In genomic region chrX:6226646-6227444, GRCh38 we compare ENCODE assay signal across 8 cellular contexts. TPM values are rescaled to one million over a fixed set of nuclear protein-coding genes. Genes with fewer than 3 reads are reported as not detected.
DNase-seq lines count a peak whose midpoint lies in the region; ATAC-seq and TF ChIP-seq lines count a peak whose summit lies in the region.

No MANE protein-coding gene starts in this region.

- intact Hi-C loops in prostate gland (cut with DNase I): no loop called here

- TF ChIP-seq CTCF in retinal pigment epithelial cell (conservative IDR thresholded peaks at IDR 0.05; ENCODE audit: low read depth, low read length) (no peak), prostate gland (IDR thresholded peaks at IDR 0.05) (no peak)

- H3K4me3 ChIP-seq in iPS DF 6.9 (ENCODE audit: low read length) (peak overlapping the region; percentile 98), retinal pigment epithelial cell (ENCODE audit: low read length) (peak overlapping the region; percentile 50), prostate gland (peak overlapping the region in 1 of 2 donors; percentile 15)

- H3K9me3 ChIP-seq in iPS DF 6.9 (ENCODE audit: control insufficient read depth, insufficient read depth, low read length) (no peaks in the 10 kb centered on the region), prostate gland (no peaks in the 10 kb centered on the region)

- H3K27me3 ChIP-seq in iPS DF 6.9 (ENCODE audit: control insufficient read depth, insufficient read depth, low read length): no peaks in the 10 kb centered on the region
- no peaks in the 10 kb centered on the region for H3K27me3 ChIP-seq in prostate gland (replicated peaks; ENCODE audit: insufficient read depth)

- ATAC-seq in GM19372 (IDR thresholded peaks at IDR 0.05; ENCODE audit: low read depth, unreplicated experiment) (peak; percentile 24), GM21360 (IDR thresholded peaks at IDR 0.05; ENCODE audit: unreplicated experiment) (no peak), HG02610 (IDR thresholded peaks at IDR 0.05; ENCODE audit: unreplicated experiment) (no peak)

- H3K27ac ChIP-seq in iPS DF 6.9 (ENCODE audit: low read length): no peak overlapping the region
- no peak overlapping the region for H3K27ac ChIP-seq in prostate gland

- no peak for TF ChIP-seq POLR2A in prostate gland (IDR thresholded peaks at IDR 0.05)

- H3K4me1 ChIP-seq in iPS DF 6.9 (ENCODE audit: control insufficient read depth, insufficient read depth, low read length) (no peaks in the 10 kb centered on the region), prostate gland (replicated peaks) (no peaks in the 10 kb centered on the region)

- DNase-seq in anterior cingulate cortex (lab: John Stamatoyannopoulos, UW) (peak in 40 of 58 donors; percentile 0 to 61 (median 12)), iPS DF 6.9 (ENCODE audit: low read depth, low spot score) (no peak), retinal pigment epithelial cell (ENCODE audit: low read depth) (no peak), prostate gland (ENCODE audit: low spot score) (no peak), NCI-H1930 (lab: John Stamatoyannopoulos, UW) (no peak)

- H3K36me3 ChIP-seq in iPS DF 6.9 (ENCODE audit: control insufficient read depth, insufficient read depth, low read length): no peaks in the 10 kb centered on the region
- H3K36me3 ChIP-seq in prostate gland: no peaks in the 10 kb centered on the region

- no CpG with 5 or more reads among the region's 60 CpGs for WGBS in iPS DF 6.9 (ENCODE audit: insufficient coverage, insufficient read length)
- 0% methylated on average over 22 of the region's 60 CpGs for WGBS in prostate gland

RNA-seq across cellular contexts. Expression of gene NLGN4X, which starts 1.8 kb away (rescaled TPM):
- total RNA-seq in prostate gland: 10 to 100 TPM in 1 of 2 donors, under 1 TPM in 1; 0.36 to 13.2 TPM

Comparison
In these comparisons a context has a peak if more than half of its experiments do, and no peak if none do; other contexts are left out.
1. DNase-seq: peak in anterior cingulate cortex (40 of 58); none in iPS DF 6.9 (single experiment), retinal pigment epithelial cell (single experiment), prostate gland (single experiment) and NCI-H1930 (0 of 2).